ENCODE assay signal across 9 cellular contexts in the genomic region with DNA sequence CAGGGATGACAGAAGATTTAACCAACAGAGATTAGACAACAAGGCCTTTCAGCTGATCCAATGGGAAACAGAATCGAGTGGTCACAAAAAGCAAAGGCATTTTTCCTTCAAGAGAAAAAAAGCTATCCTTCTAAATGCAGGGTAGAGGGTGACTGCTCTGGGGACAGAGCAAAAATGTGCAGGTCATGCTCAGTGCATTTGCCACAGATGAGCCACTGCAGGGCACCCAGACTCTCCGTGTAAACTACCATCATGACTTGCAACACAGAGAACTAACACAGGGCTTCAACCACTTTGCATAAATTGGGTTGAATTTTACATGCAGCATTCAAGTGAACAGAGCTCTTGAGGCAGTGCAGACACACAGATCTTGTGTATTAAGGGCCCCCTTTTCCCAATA.
"Had no signal": no experiment of that assay in that cellular context is flagged by ENCODE, and none has a peak within 500 bp of the region (broad histone marks: within the 10 kb centered on the region; RNA-seq: fewer than 3 reads in every experiment).

No MANE protein-coding gene starts in this region.

- H3K4me1 ChIP-seq: HAP-1 had no signal

- ATAC-seq: HCT116, HepG2 had no signal

- H3K27ac ChIP-seq: GM23248, HL-60 had no signal

- DNase-seq: GM23248, GOT3, H7, HFFc6, KBM-7 had no signal

- H3K4me3 ChIP-seq: GM23248, HAP-1 had no signal

- H3K36me3 ChIP-seq: HAP-1 had no signal

- H3K9ac ChIP-seq: GM23248 had no signal

- H3K9me3 ChIP-seq: HAP-1 had no signal

- H2AFZ ChIP-seq: GM23248 had no signal
